12 cellular contexts compared by ENCODE assay signal in genomic region chr19:7927605-7928333, GRCh38. TPM values are rescaled to one million over a fixed set of nuclear protein-coding genes. Genes with fewer than 3 reads are reported as not detected.
DNase-seq lines count a peak whose midpoint lies in the region; ATAC-seq and TF ChIP-seq lines count a peak whose summit lies in the region.
"Had no signal": no experiment of that assay in that cellular context is flagged by ENCODE, and none has a peak within 500 bp of the region (broad histone marks: within the 10 kb centered on the region; RNA-seq: fewer than 3 reads in every experiment).

No MANE protein-coding gene starts in this region.

- no peak for TF ChIP-seq CTCF in foreskin keratinocyte (conservative IDR thresholded peaks at IDR 0.05)
- no peak for TF ChIP-seq CTCF in prostate gland (IDR thresholded peaks at IDR 0.05)
- TF ChIP-seq CTCF in colonic mucosa (IDR thresholded peaks at IDR 0.05), result no peak

- 67% methylated on average over 21 of the region's 23 CpGs for WGBS in prostate gland

- peak overlapping the region; percentile 91 for H3K27ac ChIP-seq in ACC112 (ENCODE audit: low read depth, low read length)
- H3K27ac ChIP-seq in SK-N-MC, result peak overlapping the region; percentile 78
- H3K27ac ChIP-seq in foreskin keratinocyte, result peak overlapping the region; percentile 92
- peak overlapping the region; percentile 90 to 92 for H3K27ac ChIP-seq in prostate gland
- H3K27ac ChIP-seq in colonic mucosa, result no peak overlapping the region

- intact Hi-C loops in prostate gland (cut with DNase I), result loop anchor here (5.0 kb wide), 1 partner anchor 395 kb away; no protein-coding TSS in a partner anchor
- intact Hi-C loops in colonic mucosa (cut with DNase I), result loop anchor here (10.0 kb wide), 1 partner anchor 73 kb away; no protein-coding TSS in a partner anchor

- no peak overlapping the region for H3K9ac ChIP-seq in SK-N-MC (ENCODE audit: insufficient read length)
- no peak overlapping the region for H3K9ac ChIP-seq in colonic mucosa (ENCODE audit: low read depth in 2 of 2, low read length in 2 of 2)

- H3K36me3 ChIP-seq in ACC112 (ENCODE audit: insufficient read depth, low read length), result no peaks in the 10 kb centered on the region
- H3K36me3 ChIP-seq in SK-N-MC (ENCODE audit: insufficient read depth, low read length), result peaks cover 29% of the 10 kb centered on the region
- H3K36me3 ChIP-seq in prostate gland, result peaks cover 13 to 16% of the 10 kb centered on the region in 2 donors
- H3K36me3 ChIP-seq in colonic mucosa, result peaks cover 12% of the 10 kb centered on the region

- no peak for TF ChIP-seq POLR2A in prostate gland (IDR thresholded peaks at IDR 0.05)

- no peak overlapping the region for H2AFZ ChIP-seq in ACC112 (ENCODE audit: low read length, unreplicated experiment)

- H3K4me3 ChIP-seq in ACC112 (ENCODE audit: low read depth, low read length), result no peak overlapping the region
- H3K4me3 ChIP-seq in SK-N-MC, result no peak overlapping the region
- no peak overlapping the region for H3K4me3 ChIP-seq in prostate gland
- H3K4me3 ChIP-seq in colonic mucosa, result no peak overlapping the region

- H3K27me3 ChIP-seq in ACC112 (ENCODE audit: insufficient read depth, low read length) (no peaks in the 10 kb centered on the region), foreskin keratinocyte (peaks cover 5% of the 10 kb centered on the region), prostate gland (replicated peaks; ENCODE audit: insufficient read depth) (no peaks in the 10 kb centered on the region), colonic mucosa (no peaks in the 10 kb centered on the region)

- H3K9me3 ChIP-seq in SK-N-MC (ENCODE audit: low read depth, low read length) (no peaks in the 10 kb centered on the region), prostate gland (no peaks in the 10 kb centered on the region), colonic mucosa (no peaks in the 10 kb centered on the region)

- H3K79me2 ChIP-seq in ACC112 (ENCODE audit: control insufficient read depth, insufficient read depth, low read length, unreplicated experiment), result peaks cover 4% of the 10 kb centered on the region

- ATAC-seq in foreskin keratinocyte (no peak), GM19455 (IDR thresholded peaks at IDR 0.05; ENCODE audit: unreplicated experiment) (no peak)

- DNase-seq in SK-N-MC (ENCODE audit: low read depth, low spot score) (no peak), foreskin keratinocyte (no peak), prostate gland (ENCODE audit: low spot score) (no peak), NCI-H146 treated with DMSO at 0.1 percent for 48 hours (lab: John Stamatoyannopoulos, UW; ENCODE audit: unreplicated experiment) (no peak), NCI-H748 treated with DMSO at 0.1 percent for 48 hours (lab: John Stamatoyannopoulos, UW) (no peak), colonic mucosa (no peak)
- DNase-seq: activated CD8-positive, alpha-beta memory T cell treated with anti-CD3 and anti-CD28 coated beads, Interleukin-2, amount 50 U/mL, for 4 hours; C1 segment of cervical spinal cord; Kasumi-1 had no signal

- H3K4me1 ChIP-seq in ACC112 (ENCODE audit: control insufficient read depth, insufficient read depth, low read length, unreplicated experiment) (peaks cover 18% of the 10 kb centered on the region), foreskin keratinocyte (peaks cover 11% of the 10 kb centered on the region), prostate gland (replicated peaks) (peaks cover 17% of the 10 kb centered on the region), colonic mucosa (no peaks in the 10 kb centered on the region)

RNA-seq across cellular contexts. Expression of gene CTXN1, which starts 1.8 kb away (rescaled TPM):
- total RNA-seq in foreskin keratinocyte, result 1.5 and 1.7 TPM in 2 replicates
- 5.1 and 6.4 TPM in 2 replicates for polyA plus RNA-seq in foreskin keratinocyte
- total RNA-seq in prostate gland, result 10 to 100 TPM in 1 of 2 donors, 1 to 10 TPM in 1; 5.0 to 37.1 TPM
- 1 to 10 TPM; 1.5 to 4.4 TPM for total RNA-seq in colonic mucosa

RNA-seq across cellular contexts. Expression of gene SNAPC2, which starts 7.6 kb away (rescaled TPM):
- total RNA-seq in foreskin keratinocyte, result 22.5 and 22.7 TPM in 2 replicates
- polyA plus RNA-seq in foreskin keratinocyte, result 30.6 and 32.0 TPM in 2 replicates
- total RNA-seq in prostate gland, result 10 to 100 TPM; 37.4 to 95.0 TPM
- 10 to 100 TPM; 13.4 to 15.4 TPM for total RNA-seq in colonic mucosa

RNA-seq across cellular contexts. Expression of gene TGFBR3L, which starts 13.1 kb away (rescaled TPM):
- total RNA-seq in foreskin keratinocyte (2.1 and 2.5 TPM in 2 replicates), prostate gland (1 to 10 TPM in 1 of 2 donors, not detected in 1; 3.2 TPM), colonic mucosa (not detected)
- 3.6 and 5.0 TPM in 2 replicates for polyA plus RNA-seq in foreskin keratinocyte
- polyA plus RNA-seq: neural cell had no signal

RNA-seq across cellular contexts. Expression of gene TIMM44, which starts 15.7 kb away (rescaled TPM):
- 63.0 and 67.5 TPM in 2 replicates for total RNA-seq in foreskin keratinocyte
- 50.0 and 53.9 TPM in 2 replicates for polyA plus RNA-seq in foreskin keratinocyte
- 10 to 100 TPM; 47.3 to 83.4 TPM for total RNA-seq in prostate gland
- total RNA-seq in colonic mucosa, result 100 to 1,000 TPM in 1 of 2 donors, 10 to 100 TPM in 1; 50.8 to 118 TPM

RNA-seq across cellular contexts. Expression of gene MAP2K7, which starts 24.1 kb away (rescaled TPM):
- 12.7 and 13.5 TPM in 2 replicates for total RNA-seq in foreskin keratinocyte
- polyA plus RNA-seq in foreskin keratinocyte, result 15.6 and 18.3 TPM in 2 replicates
- 10 to 100 TPM; 21.6 to 45.2 TPM for total RNA-seq in prostate gland
- 10 to 100 TPM; 26.3 to 38.3 TPM for total RNA-seq in colonic mucosa
